20 cellular contexts compared by ENCODE assay signal in the genomic region with DNA sequence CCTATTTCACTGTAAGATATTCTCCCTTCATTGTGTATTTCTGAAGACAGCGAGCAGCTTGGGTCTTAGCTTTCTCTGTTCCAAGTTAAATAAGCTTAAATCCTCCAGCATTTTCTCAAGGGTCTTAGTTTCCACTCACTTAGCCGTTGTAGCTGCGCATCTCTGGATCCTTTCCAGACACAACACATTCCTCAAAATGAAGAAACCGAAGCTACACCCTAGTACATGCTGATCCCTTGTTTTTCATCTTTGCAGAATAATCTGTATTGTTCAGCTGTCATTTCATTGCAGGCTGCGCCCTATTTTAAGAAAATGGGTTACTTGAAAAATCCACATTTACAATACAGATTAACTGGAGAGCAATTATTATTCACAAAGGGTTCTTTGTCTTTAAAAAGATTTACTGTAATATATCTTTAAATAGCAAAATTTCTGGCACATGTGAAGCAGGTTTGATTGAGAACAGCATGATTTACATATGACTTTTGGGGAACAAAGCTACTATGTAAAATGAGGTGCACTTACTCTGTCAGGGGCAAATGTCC.
DNase-seq lines count a peak whose midpoint lies in the region; TF ChIP-seq lines count a peak whose summit lies in the region.
"Had no signal": no experiment of that assay in that cellular context is flagged by ENCODE, and none has a peak within 500 bp of the region (broad histone marks: within the 10 kb centered on the region; RNA-seq: fewer than 3 reads in every experiment).

No MANE protein-coding gene starts in this region.

- H3K4me3 ChIP-seq in mammary epithelial cell (replicated peaks in 1 of 3; ENCODE audit: insufficient read depth in 1 of 3, low read depth in 2 of 3, low read length in 3 of 3) (no peak overlapping the region), epithelial cell of esophagus (ENCODE audit: low read length) (no peak overlapping the region), thymus (ENCODE audit: low read length) (no peak overlapping the region)
- H3K4me3 ChIP-seq: adrenal gland, lower lobe of right lung, ovary, Peyer's patch, smooth muscle cell had no signal

- H3K27me3 ChIP-seq in mammary epithelial cell (ENCODE audit: insufficient read depth, low read length) = no peaks in the 10 kb centered on the region
- H3K27me3 ChIP-seq in thymus (ENCODE audit: control insufficient read depth, insufficient read depth) = no peaks in the 10 kb centered on the region
- H3K27me3 ChIP-seq: adrenal gland, ovary, Peyer's patch had no signal

- DNase-seq in MCF 10A (ENCODE audit: unreplicated experiment) (peak; percentile 52), mammary epithelial cell (no peak), epithelial cell of esophagus (ENCODE audit: low read depth) (peak; percentile 11), left kidney (ENCODE audit: low read depth, low spot score) (peak; percentile 61), NAMALWA (ENCODE audit: low spot score) (no peak)
- DNase-seq in effector CD4-positive, alpha-beta T cell = no peak
- no peak for DNase-seq in activated CD4-positive, alpha-beta T cell treated with anti-CD3 and anti-CD28 coated beads, Interleukin-2, amount 50 U/mL, for 4 hours
- DNase-seq: 8988T; activated CD4-positive, alpha-beta T cell treated with anti-CD3 and anti-CD28 coated beads for 1 hour; activated CD8-positive, alpha-beta memory T cell treated with anti-CD3 and anti-CD28 coated beads, Interleukin-2, amount 10 ng/mL, durations not matched to agents 7 days and 5 days; adrenal gland; lower lobe of right lung; naive B cell; NCI-H1417 treated with DMSO at 0.1 percent for 48 hours; NCI-H2171 treated with DMSO at 0.1 percent for 48 hours; ovary; Peyer's patch; T1000 had no signal

- H3K9ac ChIP-seq in mammary epithelial cell (ENCODE audit: insufficient read depth, low read length) = no peak overlapping the region

- H3K36me3 Mint-ChIP-seq in MCF 10A (ENCODE audit: insufficient read depth, unreplicated experiment) = no peaks in the 10 kb centered on the region
- H3K36me3 Mint-ChIP-seq: activated CD8-positive, alpha-beta memory T cell treated with anti-CD3 and anti-CD28 coated beads, Interleukin-2, amount 10 ng/mL, durations not matched to agents 7 days and 5 days; naive B cell had no signal

- POLR2A ChIA-PET in MCF 10A (lab: Yijun Ruan, JAX) = interaction anchor here (0.6 to 1.7 kb wide), 10 partner anchors 11 to 374 kb away, joined by 3 to 5 read pairs (median 3); no protein-coding TSS in a partner anchor

- peak overlapping the region; percentile 28 for H3K27ac Mint-ChIP-seq in MCF 10A (ENCODE audit: low read depth, unreplicated experiment)
- H3K27ac Mint-ChIP-seq: activated CD8-positive, alpha-beta memory T cell treated with anti-CD3 and anti-CD28 coated beads, Interleukin-2, amount 10 ng/mL, durations not matched to agents 7 days and 5 days; naive B cell had no signal

- no peak overlapping the region for H3K4me2 ChIP-seq in mammary epithelial cell (ENCODE audit: insufficient read depth, low read depth, low read length)
- H3K4me2 ChIP-seq: smooth muscle cell had no signal

- H3K4me3 Mint-ChIP-seq in MCF 10A (ENCODE audit: unreplicated experiment) = peak overlapping the region; percentile 4
- H3K4me3 Mint-ChIP-seq: activated CD8-positive, alpha-beta memory T cell treated with anti-CD3 and anti-CD28 coated beads, Interleukin-2, amount 10 ng/mL, durations not matched to agents 7 days and 5 days; naive B cell had no signal

- no peaks in the 10 kb centered on the region for H3K36me3 ChIP-seq in mammary epithelial cell (ENCODE audit: insufficient read depth, low read length)
- H3K36me3 ChIP-seq in thymus (ENCODE audit: control insufficient read depth, insufficient read depth) = no peaks in the 10 kb centered on the region
- H3K36me3 ChIP-seq: adrenal gland, lower lobe of right lung, ovary, Peyer's patch had no signal

- H3K9me3 Mint-ChIP-seq in MCF 10A (ENCODE audit: unreplicated experiment) = peaks cover 8% of the 10 kb centered on the region
- H3K9me3 Mint-ChIP-seq: naive B cell had no signal

- no peaks in the 10 kb centered on the region for H3K9me3 ChIP-seq in mammary epithelial cell (replicated peaks; ENCODE audit: insufficient read depth, low read length)
- no peaks in the 10 kb centered on the region for H3K9me3 ChIP-seq in thymus (ENCODE audit: control insufficient read depth)
- H3K9me3 ChIP-seq: adrenal gland, lower lobe of right lung, ovary, Peyer's patch had no signal

- H3K4me1 Mint-ChIP-seq in MCF 10A (ENCODE audit: insufficient read depth, unreplicated experiment) = peaks cover 58% of the 10 kb centered on the region
- H3K4me1 Mint-ChIP-seq: naive B cell had no signal

- H3K27ac ChIP-seq in mammary epithelial cell (ENCODE audit: insufficient read depth, low read depth, low read length) (no peak overlapping the region), thymus (ENCODE audit: low read depth) (peak overlapping the region; percentile 56)
- H3K27ac ChIP-seq: lower lobe of right lung, ovary, Peyer's patch had no signal

- CTCF ChIA-PET in MCF 10A (lab: Yijun Ruan, JAX) = interaction anchor here (0.5 to 0.8 kb wide), 2 partner anchors 14 to 609 kb away, joined by 3 read pairs; no protein-coding TSS in a partner anchor
- CTCF ChIA-PET in mammary epithelial cell (lab: Charles Lee; ENCODE audit: low non-redundant PET) = no interaction called here

- no peak overlapping the region for H2AFZ ChIP-seq in mammary epithelial cell (ENCODE audit: low read depth, low read length)

- dilution Hi-C loops in mammary epithelial cell (cut with HindIII; ENCODE audit: low sequenced_read_pairs) = no loop called here

- H3K79me2 ChIP-seq in mammary epithelial cell (ENCODE audit: insufficient read depth, low read length) = no peaks in the 10 kb centered on the region

- intact Hi-C loops in MCF 10A (cut with micrococcal nuclease) = loop anchor here (10.0 kb wide), 1 partner anchor 366 kb away; no protein-coding TSS in a partner anchor
- intact Hi-C loops in mammary epithelial cell (cut with micrococcal nuclease) = no loop called here

- in situ Hi-C loops in mammary epithelial cell (cut with MboI; ENCODE audit: low sequenced_read_pairs in 2 of 2) = no loop called here

- H3K4me1 ChIP-seq in mammary epithelial cell (ENCODE audit: insufficient read depth, low read length) (no peaks in the 10 kb centered on the region), thymus (ENCODE audit: control insufficient read depth, insufficient read depth, low read length) (no peaks in the 10 kb centered on the region)
- H3K4me1 ChIP-seq: adrenal gland, lower lobe of right lung, Peyer's patch had no signal

- WGBS in mammary epithelial cell (ENCODE audit: low coverage, missing lambda C conversion rate) = 20% methylated on average over 5 of the region's 5 CpGs
- 91% methylated on average over 5 of the region's 5 CpGs for WGBS in thymus

- no TSS peak for BruUV-seq in MCF 10A (replicated peaks; lab: Mats Ljungman, UMichigan)
- BruUV-seq in mammary epithelial cell (replicated peaks; lab: Mats Ljungman, UMichigan) = no TSS peak

- TF ChIP-seq CTCF in MCF 10A (IDR thresholded peaks at IDR 0.05; ENCODE audit: unreplicated experiment) (no peak), mammary epithelial cell (conservative IDR thresholded peaks at IDR 0.05 in 1 of 2, IDR thresholded peaks at IDR 0.05 in 1 of 2; ENCODE audit: extremely low read depth in 1 of 2, insufficient read depth in 1 of 2, low read depth in 1 of 2, low read length in 2 of 2) (no peak), epithelial cell of esophagus (IDR thresholded peaks at IDR 0.05; ENCODE audit: insufficient read depth, low read depth, low read length, missing control alignments) (no peak)

- H3K27me3 Mint-ChIP-seq in MCF 10A (ENCODE audit: insufficient read depth, unreplicated experiment) = no peaks in the 10 kb centered on the region

- H4K20me1 ChIP-seq in mammary epithelial cell (ENCODE audit: insufficient read depth, low read length) = no peaks in the 10 kb centered on the region

Comparison
In these comparisons a context has a peak if more than half of its experiments do, and no peak if none do; other contexts are left out.
1. DNase-seq: peak in MCF 10A (single experiment), epithelial cell of esophagus (single experiment) and left kidney (single experiment); none in mammary epithelial cell (single experiment), NAMALWA (single experiment), effector CD4-positive, alpha-beta T cell (single experiment) and activated CD4-positive, alpha-beta T cell treated with anti-CD3 and anti-CD28 coated beads, Interleukin-2, amount 50 U/mL, for 4 hours (0 of 2).